In genomic region chr1:54013393-54014008, GRCh38 we compare ENCODE assay signal across 21 cellular contexts. TPM values are rescaled to one million over a fixed set of nuclear protein-coding genes. Genes with fewer than 3 reads are reported as not detected.
DNase-seq lines count a peak whose midpoint lies in the region; ATAC-seq, FAIRE-seq and TF ChIP-seq lines count a peak whose summit lies in the region.
"Had no signal": no experiment of that assay in that cellular context is flagged by ENCODE, and none has a peak within 500 bp of the region (broad histone marks: within the 10 kb centered on the region; RNA-seq: fewer than 3 reads in every experiment).

No MANE protein-coding gene starts in this region.

- no peak overlapping the region for H2AFZ ChIP-seq in astrocyte (ENCODE audit: low read depth, low read length)

- H3K27me3 ChIP-seq in astrocyte (ENCODE audit: insufficient read depth, low read length): peaks cover 21% of the 10 kb centered on the region
- H3K27me3 ChIP-seq: BE2C, Peyer's patch had no signal

- H3K27ac Mint-ChIP-seq in activated CD4-positive, alpha-beta memory T cell treated with anti-CD3 and anti-CD28 coated beads for 36 hours: no peak overlapping the region
- H3K27ac Mint-ChIP-seq in activated CD4-positive, alpha-beta memory T cell treated with anti-CD3 and anti-CD28 coated beads, Interleukin-2, amount 10 ng/mL, durations not matched to agents 7 days and 5 days: no peak overlapping the region
- H3K27ac Mint-ChIP-seq in astrocyte (ENCODE audit: unreplicated experiment): peak overlapping the region; percentile 87
- H3K27ac Mint-ChIP-seq: CD4-positive, alpha-beta T cell; HFFc6 had no signal

- no peak overlapping the region for H3K4me2 ChIP-seq in astrocyte (ENCODE audit: low read length)

- H3K27me3 Mint-ChIP-seq in activated CD4-positive, alpha-beta memory T cell treated with anti-CD3 and anti-CD28 coated beads for 36 hours: peaks cover 5% of the 10 kb centered on the region
- H3K27me3 Mint-ChIP-seq in activated CD4-positive, alpha-beta memory T cell treated with anti-CD3 and anti-CD28 coated beads, Interleukin-2, amount 10 ng/mL, durations not matched to agents 7 days and 5 days: peaks cover 6% of the 10 kb centered on the region
- H3K27me3 Mint-ChIP-seq in astrocyte (ENCODE audit: low read depth, unreplicated experiment): peaks cover 65% of the 10 kb centered on the region
- H3K27me3 Mint-ChIP-seq: CD4-positive, alpha-beta T cell had no signal

- no peak overlapping the region for H3K9ac ChIP-seq in astrocyte (ENCODE audit: low read length)

- H3K79me2 ChIP-seq in astrocyte (ENCODE audit: insufficient read depth, low read length): no peaks in the 10 kb centered on the region

- POLR2A ChIA-PET in activated CD4-positive, alpha-beta memory T cell treated with anti-CD3 and anti-CD28 coated beads for 36 hours (lab: Charles Lee): no interaction called here
- POLR2A ChIA-PET in activated CD4-positive, alpha-beta memory T cell treated with anti-CD3 and anti-CD28 coated beads, Interleukin-2, amount 10 ng/mL, durations not matched to agents 7 days and 5 days (lab: Charles Lee): no interaction called here

- ATAC-seq in left lobe of liver: peak; percentile 38

- no peaks in the 10 kb centered on the region for H3K9me3 Mint-ChIP-seq in activated CD4-positive, alpha-beta memory T cell treated with anti-CD3 and anti-CD28 coated beads for 36 hours
- H3K9me3 Mint-ChIP-seq in activated CD4-positive, alpha-beta memory T cell treated with anti-CD3 and anti-CD28 coated beads, Interleukin-2, amount 10 ng/mL, durations not matched to agents 7 days and 5 days: no peaks in the 10 kb centered on the region
- H3K9me3 Mint-ChIP-seq in astrocyte (ENCODE audit: unreplicated experiment): no peaks in the 10 kb centered on the region
- H3K9me3 Mint-ChIP-seq: CD4-positive, alpha-beta T cell; HFFc6 had no signal

- H3K27ac ChIP-seq in astrocyte (ENCODE audit: low read depth, low read length): no peak overlapping the region
- H3K27ac ChIP-seq: Peyer's patch, SJSA1 had no signal

- H4K20me1 ChIP-seq in astrocyte (ENCODE audit: insufficient read depth, low read length): no peaks in the 10 kb centered on the region

- H3K36me3 Mint-ChIP-seq in activated CD4-positive, alpha-beta memory T cell treated with anti-CD3 and anti-CD28 coated beads for 36 hours: no peaks in the 10 kb centered on the region
- H3K36me3 Mint-ChIP-seq in activated CD4-positive, alpha-beta memory T cell treated with anti-CD3 and anti-CD28 coated beads, Interleukin-2, amount 10 ng/mL, durations not matched to agents 7 days and 5 days (ENCODE audit: low read depth): no peaks in the 10 kb centered on the region
- no peaks in the 10 kb centered on the region for H3K36me3 Mint-ChIP-seq in astrocyte (ENCODE audit: low read depth, unreplicated experiment)

- FAIRE-seq in astrocyte (lab: Jason Lieb, UNC): no peak
- FAIRE-seq: GM12892, GM18507, H54 had no signal

- no peak for TF ChIP-seq CTCF in astrocyte (IDR thresholded peaks at IDR 0.05; ENCODE audit: insufficient read depth, low read depth, low read length)

- CTCF ChIA-PET in activated CD4-positive, alpha-beta memory T cell treated with anti-CD3 and anti-CD28 coated beads for 36 hours (lab: Charles Lee): no interaction called here
- CTCF ChIA-PET in activated CD4-positive, alpha-beta memory T cell treated with anti-CD3 and anti-CD28 coated beads, Interleukin-2, amount 10 ng/mL, durations not matched to agents 7 days and 5 days (lab: Charles Lee): no interaction called here

- no peak overlapping the region for H3K4me3 Mint-ChIP-seq in activated CD4-positive, alpha-beta memory T cell treated with anti-CD3 and anti-CD28 coated beads for 36 hours
- no peak overlapping the region for H3K4me3 Mint-ChIP-seq in activated CD4-positive, alpha-beta memory T cell treated with anti-CD3 and anti-CD28 coated beads, Interleukin-2, amount 10 ng/mL, durations not matched to agents 7 days and 5 days
- H3K4me3 Mint-ChIP-seq in astrocyte (ENCODE audit: unreplicated experiment): no peak overlapping the region
- H3K4me3 Mint-ChIP-seq: CD4-positive, alpha-beta T cell; HFFc6 had no signal

- no peaks in the 10 kb centered on the region for H3K4me1 Mint-ChIP-seq in activated CD4-positive, alpha-beta memory T cell treated with anti-CD3 and anti-CD28 coated beads for 36 hours (ENCODE audit: low read depth)
- H3K4me1 Mint-ChIP-seq in activated CD4-positive, alpha-beta memory T cell treated with anti-CD3 and anti-CD28 coated beads, Interleukin-2, amount 10 ng/mL, durations not matched to agents 7 days and 5 days: no peaks in the 10 kb centered on the region
- H3K4me1 Mint-ChIP-seq in astrocyte (ENCODE audit: low read depth, unreplicated experiment): no peaks in the 10 kb centered on the region

- H3K4me1 ChIP-seq in astrocyte (ENCODE audit: insufficient read depth, low read length): no peaks in the 10 kb centered on the region
- H3K4me1 ChIP-seq: BE2C had no signal

- intact Hi-C loops in activated CD4-positive, alpha-beta memory T cell treated with anti-CD3 and anti-CD28 coated beads for 36 hours (cut with micrococcal nuclease): no loop called here

- DNase-seq in activated CD4-positive, alpha-beta memory T cell treated with anti-CD3 and anti-CD28 coated beads for 36 hours: peak; percentile 7
- no peak for DNase-seq in activated CD4-positive, alpha-beta memory T cell treated with anti-CD3 and anti-CD28 coated beads, Interleukin-2, amount 10 ng/mL, durations not matched to agents 7 days and 5 days
- no peak for DNase-seq in astrocyte (ENCODE audit: low read depth)
- peak; percentile 46 for DNase-seq in left lobe of liver (ENCODE audit: low spot score)
- no peak for DNase-seq in NCI-H1417 treated with DMSO at 0.1 percent for 48 hours (lab: John Stamatoyannopoulos, UW)
- no peak for DNase-seq in NOMO-1 (lab: John Stamatoyannopoulos, UW; ENCODE audit: unreplicated experiment in 2 of 2)
- no peak for DNase-seq in GDM1 (lab: John Stamatoyannopoulos, UW)
- DNase-seq: BE2C; CD4-positive, alpha-beta T cell; DMS153; HFFc6; KBM-7; MV-4-11; NCI-H1930; NCI-H526; Peyer's patch had no signal

- no peaks in the 10 kb centered on the region for H3K9me3 ChIP-seq in astrocyte (ENCODE audit: insufficient read depth, low read depth, low read length)
- H3K9me3 ChIP-seq: BE2C, Peyer's patch, SJSA1 had no signal

- H3K4me3 ChIP-seq in astrocyte (ENCODE audit: insufficient read depth, low read depth, low read length): no peak overlapping the region
- H3K4me3 ChIP-seq: Peyer's patch, SJSA1 had no signal

- no peaks in the 10 kb centered on the region for H3K36me3 ChIP-seq in astrocyte (ENCODE audit: insufficient read depth, low read length)
- H3K36me3 ChIP-seq: BE2C, Peyer's patch, SJSA1 had no signal

RNA-seq across cellular contexts. Expression of gene LDLRAD1, which starts 4.5 kb away (rescaled TPM):
- not detected for total RNA-seq in activated CD4-positive, alpha-beta memory T cell treated with anti-CD3 and anti-CD28 coated beads for 36 hours
- total RNA-seq in activated CD4-positive, alpha-beta memory T cell treated with anti-CD3 and anti-CD28 coated beads, Interleukin-2, amount 10 ng/mL, durations not matched to agents 7 days and 5 days: not detected
- total RNA-seq in astrocyte: not detected in 2 replicates
- total RNA-seq in left lobe of liver: 0.63 TPM
- total RNA-seq: A172; CD4-positive, alpha-beta T cell; HFFc6; Peyer's patch; SJSA1 had no signal

RNA-seq across cellular contexts. Expression of gene TMEM59, which starts 39.5 kb away (rescaled TPM):
- 100 to 1,000 TPM; 142 to 149 TPM for total RNA-seq in activated CD4-positive, alpha-beta memory T cell treated with anti-CD3 and anti-CD28 coated beads for 36 hours
- 100 to 1,000 TPM; 278 to 280 TPM for total RNA-seq in activated CD4-positive, alpha-beta memory T cell treated with anti-CD3 and anti-CD28 coated beads, Interleukin-2, amount 10 ng/mL, durations not matched to agents 7 days and 5 days
- total RNA-seq in astrocyte (315 and 386 TPM in 2 replicates), left lobe of liver (275 TPM)

RNA-seq across cellular contexts. Expression of gene TCEANC2, which starts 39.9 kb away (rescaled TPM):
- total RNA-seq in activated CD4-positive, alpha-beta memory T cell treated with anti-CD3 and anti-CD28 coated beads for 36 hours: 10 to 100 TPM; 12.8 to 13.6 TPM
- total RNA-seq in activated CD4-positive, alpha-beta memory T cell treated with anti-CD3 and anti-CD28 coated beads, Interleukin-2, amount 10 ng/mL, durations not matched to agents 7 days and 5 days: 10 to 100 TPM; 11.5 to 13.5 TPM
- 3.7 and 4.6 TPM in 2 replicates for total RNA-seq in astrocyte
- 2.9 TPM for total RNA-seq in left lobe of liver

Comparison
In these comparisons a context has a peak if more than half of its experiments do, and no peak if none do; other contexts are left out.
1. DNase-seq: peak in activated CD4-positive, alpha-beta memory T cell treated with anti-CD3 and anti-CD28 coated beads for 36 hours (single experiment) and left lobe of liver (single experiment); none in activated CD4-positive, alpha-beta memory T cell treated with anti-CD3 and anti-CD28 coated beads, Interleukin-2, amount 10 ng/mL, durations not matched to agents 7 days and 5 days (single experiment), astrocyte (single experiment), NCI-H1417 treated with DMSO at 0.1 percent for 48 hours (single experiment), NOMO-1 (0 of 2) and GDM1 (single experiment).